10 cellular contexts compared by ENCODE assay signal in genomic region chr19:43798026-43798545, GRCh38. TPM values are rescaled to one million over a fixed set of nuclear protein-coding genes. Genes with fewer than 3 reads are reported as not detected.
DNase-seq lines count a peak whose midpoint lies in the region; ATAC-seq and TF ChIP-seq lines count a peak whose summit lies in the region.
"Had no signal": no experiment of that assay in that cellular context is flagged by ENCODE, and none has a peak within 500 bp of the region (broad histone marks: within the 10 kb centered on the region; RNA-seq: fewer than 3 reads in every experiment).

No MANE protein-coding gene starts in this region.

- H3K9me3 ChIP-seq in ascending aorta (no peaks in the 10 kb centered on the region), left lung (no peaks in the 10 kb centered on the region), subcutaneous abdominal adipose tissue (ENCODE audit: control insufficient read depth in 5 of 5, low read length in 5 of 5) (peaks cover 4 to 14% (median 13%) of the 10 kb centered on the region in 5 donors), uterus (no peaks in the 10 kb centered on the region)

- H3K27ac Mint-ChIP-seq in activated CD4-positive, alpha-beta T cell treated with anti-CD3 and anti-CD28 coated beads for 36 hours, result peak overlapping the region; percentile 38

- H3K27me3 Mint-ChIP-seq in activated CD4-positive, alpha-beta T cell treated with anti-CD3 and anti-CD28 coated beads for 36 hours, result peaks cover 26% of the 10 kb centered on the region

- peak overlapping the region; percentile 41 to 57 for H3K4me3 ChIP-seq in ascending aorta
- peak overlapping the region; percentile 35 to 52 for H3K4me3 ChIP-seq in left lung
- peak overlapping the region in 3 of 5 donors; percentile 52 to 67 (median 60) for H3K4me3 ChIP-seq in subcutaneous abdominal adipose tissue (ENCODE audit: low read depth in 1 of 5, low read length in 5 of 5)
- peak overlapping the region in 1 of 2 donors; percentile 12 for H3K4me3 ChIP-seq in uterus
- H3K4me3 ChIP-seq in lower leg skin (ENCODE audit: low read depth, poor library complexity, severe bottlenecking), result no peak overlapping the region

- 59% methylated on average over 5 of the region's 5 CpGs; no CpG with 5 or more reads in 1 of the 2 donors for WGBS in lower leg skin, 2 donors

- CTCF ChIA-PET in activated CD4-positive, alpha-beta T cell treated with anti-CD3 and anti-CD28 coated beads for 36 hours (lab: Charles Lee), result no interaction called here

- no peaks in the 10 kb centered on the region for H3K36me3 Mint-ChIP-seq in activated CD4-positive, alpha-beta T cell treated with anti-CD3 and anti-CD28 coated beads for 36 hours (ENCODE audit: low read depth)

- H3K4me1 Mint-ChIP-seq in activated CD4-positive, alpha-beta T cell treated with anti-CD3 and anti-CD28 coated beads for 36 hours, result peaks cover 14% of the 10 kb centered on the region

- H3K27ac ChIP-seq in ascending aorta (no peak overlapping the region), left lung (no peak overlapping the region), subcutaneous abdominal adipose tissue (ENCODE audit: low read depth, low read length) (no peak overlapping the region), uterus (no peak overlapping the region)

- H3K27me3 ChIP-seq in ascending aorta (peaks cover 5% of the 10 kb centered on the region), left lung (peaks cover 0 to 25% of the 10 kb centered on the region in 2 donors), subcutaneous abdominal adipose tissue (ENCODE audit: control insufficient read depth in 5 of 5, insufficient read depth in 4 of 5, low read length in 5 of 5) (peaks cover 15 to 33% (median 17%) of the 10 kb centered on the region in 5 donors), uterus (no peaks in the 10 kb centered on the region)

- TF ChIP-seq POLR2A in uterus (IDR thresholded peaks at IDR 0.05), result no peak
- no peak for TF ChIP-seq POLR2A in lower leg skin (IDR thresholded peaks at IDR 0.05)

- intact Hi-C loops in activated CD4-positive, alpha-beta T cell treated with anti-CD3 and anti-CD28 coated beads for 36 hours (cut with DNase I, micrococcal nuclease), result no loop called here
- intact Hi-C loops in ascending aorta (cut with DNase I) (no loop called here), left lung (cut with DNase I) (no loop called here), uterus (cut with DNase I; ENCODE audit: low total_unique reads) (no loop called here), lower leg skin (cut with DNase I; ENCODE audit: low total_unique reads) (no loop called here)

- no peaks in the 10 kb centered on the region for H3K9me3 Mint-ChIP-seq in activated CD4-positive, alpha-beta T cell treated with anti-CD3 and anti-CD28 coated beads for 36 hours (ENCODE audit: low read depth)

- H3K36me3 ChIP-seq in ascending aorta, result no peaks in the 10 kb centered on the region
- no peaks in the 10 kb centered on the region for H3K36me3 ChIP-seq in left lung
- H3K36me3 ChIP-seq in subcutaneous abdominal adipose tissue (ENCODE audit: control insufficient read depth in 5 of 5, insufficient read depth in 5 of 5, low read length in 5 of 5), result no peaks in the 10 kb centered on the region
- no peaks in the 10 kb centered on the region for H3K36me3 ChIP-seq in uterus

- ATAC-seq in activated CD4-positive, alpha-beta T cell treated with anti-CD3 and anti-CD28 coated beads for 36 hours, result peak; percentile 14
- no peak for ATAC-seq in left lung
- ATAC-seq in GM21825 (IDR thresholded peaks at IDR 0.05; ENCODE audit: unreplicated experiment), result no peak

- H3K4me3 Mint-ChIP-seq in activated CD4-positive, alpha-beta T cell treated with anti-CD3 and anti-CD28 coated beads for 36 hours, result peak overlapping the region; percentile 69

- TF ChIP-seq CTCF in ascending aorta (IDR thresholded peaks at IDR 0.05), result no peak
- no peak for TF ChIP-seq CTCF in left lung (IDR thresholded peaks at IDR 0.05)
- TF ChIP-seq CTCF in uterus (IDR thresholded peaks at IDR 0.05), result no peak
- TF ChIP-seq CTCF in lower leg skin (IDR thresholded peaks at IDR 0.05), result no peak

- POLR2A ChIA-PET in activated CD4-positive, alpha-beta T cell treated with anti-CD3 and anti-CD28 coated beads for 36 hours (lab: Charles Lee), result no interaction called here

- H3K4me1 ChIP-seq in ascending aorta, result no peaks in the 10 kb centered on the region
- peaks cover 0 to 15% of the 10 kb centered on the region in 2 donors for H3K4me1 ChIP-seq in left lung
- H3K4me1 ChIP-seq in subcutaneous abdominal adipose tissue (ENCODE audit: control insufficient read depth in 5 of 5, insufficient read depth in 5 of 5, low read length in 5 of 5), result peaks cover 0 to 11% (median 10%) of the 10 kb centered on the region in 5 donors
- H3K4me1 ChIP-seq in uterus, result peaks cover 0 to 5% of the 10 kb centered on the region in 2 donors

- no peak for DNase-seq in activated CD4-positive, alpha-beta T cell treated with anti-CD3 and anti-CD28 coated beads for 36 hours
- DNase-seq in activated CD4-positive, alpha-beta T cell treated with anti-CD3 and anti-CD28 coated beads for 1 hour, result no peak
- DNase-seq in ascending aorta (ENCODE audit: low spot score in 2 of 2) (no peak), left lung (no peak), uterus (no peak), lower leg skin (ENCODE audit: low spot score in 2 of 2) (no peak)
- DNase-seq: cortex of kidney, SHP77 had no signal

- no peak overlapping the region for H3K9ac ChIP-seq in subcutaneous abdominal adipose tissue (ENCODE audit: low read length in 5 of 5)

RNA-seq across cellular contexts. Expression of gene LYPD5, which starts 4.2 kb away (rescaled TPM):
- total RNA-seq in activated CD4-positive, alpha-beta T cell treated with anti-CD3 and anti-CD28 coated beads for 36 hours, result 1 to 10 TPM in 1 of 2 experiments, under 1 TPM in 1; 0.86 to 1.2 TPM
- total RNA-seq in ascending aorta (not detected), left lung (1 to 10 TPM; 2.2 to 6.3 TPM), uterus (1 to 10 TPM in 2 of 4 donors, under 1 TPM in 2; 0.51 to 1.9 (median 0.88) TPM), lower leg skin (100 to 1,000 TPM in 2 of 4 donors, 10 to 100 TPM in 2; 93.8 to 231 (median 117) TPM)

RNA-seq across cellular contexts. Expression of gene KCNN4, which starts 17.3 kb away (rescaled TPM):
- total RNA-seq in activated CD4-positive, alpha-beta T cell treated with anti-CD3 and anti-CD28 coated beads for 36 hours, result 100 to 1,000 TPM; 103 to 110 TPM
- 2.3 TPM for total RNA-seq in ascending aorta
- 10 to 100 TPM in 1 of 2 donors, 1 to 10 TPM in 1; 9.6 to 21.5 TPM for total RNA-seq in left lung
- total RNA-seq in uterus, result 1 to 10 TPM in 3 of 4 donors, under 1 TPM in 1; 0.77 to 9.2 (median 5.6) TPM
- 10 to 100 TPM; 19.9 to 69.5 (median 49.2) TPM for total RNA-seq in lower leg skin

RNA-seq across cellular contexts. Expression of gene ZNF283, which starts 29.0 kb away (rescaled TPM):
- 1 to 10 TPM; 5.4 to 6.8 TPM for total RNA-seq in activated CD4-positive, alpha-beta T cell treated with anti-CD3 and anti-CD28 coated beads for 36 hours
- not detected for total RNA-seq in ascending aorta
- 10 to 100 TPM in 1 of 2 donors, 1 to 10 TPM in 1; 8.1 to 10.4 TPM for total RNA-seq in left lung
- 10 to 100 TPM in 3 of 4 donors, 1 to 10 TPM in 1; 1.8 to 52.6 (median 14.1) TPM for total RNA-seq in uterus
- 1 to 10 TPM; 4.3 to 9.6 (median 6.3) TPM for total RNA-seq in lower leg skin

RNA-seq across cellular contexts. Expression of gene SMG9, which starts 43.3 kb away (rescaled TPM):
- total RNA-seq in activated CD4-positive, alpha-beta T cell treated with anti-CD3 and anti-CD28 coated beads for 36 hours, result 10 to 100 TPM; 64.4 to 65.2 TPM
- 126 TPM for total RNA-seq in ascending aorta
- total RNA-seq in left lung, result 10 to 100 TPM; 40.9 to 49.6 TPM
- total RNA-seq in uterus, result 10 to 100 TPM; 14.9 to 44.9 (median 27.2) TPM
- total RNA-seq in lower leg skin, result 10 to 100 TPM; 18.0 to 27.6 (median 23.5) TPM

Comparison
In these comparisons a context has a peak if more than half of its experiments do, and no peak if none do; other contexts are left out.
1. RNA of gene LYPD5, which starts 4.2 kb away (total RNA-seq): 93.8 to 231 TPM in lower leg skin; 2.2 to 6.3 TPM in left lung, 0.51 to 1.9 TPM in uterus, 0.86 to 1.2 TPM in activated CD4-positive, alpha-beta T cell treated with anti-CD3 and anti-CD28 coated beads for 36 hours and not detected in ascending aorta (single experiment); every median in the first group is over 10 times any median in the second.